In the genomic region with DNA sequence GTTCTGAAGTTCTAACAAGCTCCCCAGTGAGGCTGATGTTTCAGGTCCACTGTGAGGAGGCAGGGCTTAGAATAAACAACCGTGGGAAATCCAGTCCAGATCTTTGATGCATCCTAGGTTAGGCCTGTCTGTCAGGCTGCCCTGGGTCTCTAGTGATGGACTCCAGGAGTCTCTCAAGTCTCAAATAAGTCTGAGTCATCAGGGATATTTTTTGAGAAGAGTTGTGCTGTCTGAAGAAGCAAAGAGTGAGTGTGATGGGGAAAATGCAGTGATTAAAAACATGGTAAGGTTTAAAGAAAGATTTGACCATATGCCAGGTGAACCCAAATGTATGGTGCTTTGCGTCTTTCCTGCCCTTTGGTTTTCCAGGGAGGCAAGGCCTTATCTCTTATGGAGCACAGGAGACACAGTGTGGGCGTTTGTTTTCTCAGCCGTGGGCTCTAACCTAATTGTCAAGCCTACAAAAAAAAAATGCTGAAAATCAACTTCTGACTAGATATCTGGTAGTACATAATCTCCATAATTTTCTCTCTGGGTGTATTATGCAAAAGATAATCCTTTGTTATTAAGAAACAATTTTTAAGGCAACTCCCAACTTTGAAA, we compare ENCODE assay signal across 14 cellular contexts.
DNase-seq lines count a peak whose midpoint lies in the region; ATAC-seq and TF ChIP-seq lines count a peak whose summit lies in the region.
"Had no signal": no experiment of that assay in that cellular context is flagged by ENCODE, and none has a peak within 500 bp of the region (broad histone marks: within the 10 kb centered on the region; RNA-seq: fewer than 3 reads in every experiment).

No MANE protein-coding gene starts in this region.

- no peaks in the 10 kb centered on the region for H3K27me3 Mint-ChIP-seq in CD4-positive, alpha-beta memory T cell
- no peaks in the 10 kb centered on the region for H3K27me3 Mint-ChIP-seq in naive thymus-derived CD4-positive, alpha-beta T cell
- H3K27me3 Mint-ChIP-seq: B cell had no signal

- DNase-seq in CD4-positive, alpha-beta memory T cell, result no peak
- DNase-seq in RKO (ENCODE audit: low spot score), result peak; percentile 8
- DNase-seq in epithelial cell of proximal tubule (ENCODE audit: low read depth), result no peak
- no peak for DNase-seq in naive thymus-derived CD4-positive, alpha-beta T cell
- no peak for DNase-seq in COLO668 (lab: John Stamatoyannopoulos, UW; ENCODE audit: unreplicated experiment)
- DNase-seq in NCI-H524 (lab: John Stamatoyannopoulos, UW), result no peak
- DNase-seq in H7, result no peak
- DNase-seq: NCI-H1436 treated with DMSO at 0.1 percent for 48 hours, NCI-H526, RPMI8226, T-helper 9 cell had no signal

- intact Hi-C loops in CD4-positive, alpha-beta memory T cell (cut with micrococcal nuclease), result no loop called here
- intact Hi-C loops in naive thymus-derived CD4-positive, alpha-beta T cell (cut with micrococcal nuclease), result loop anchor here in 1 of 2 donors (5.0 kb wide), 1 partner anchor 796 kb away; the partner anchor contains the start of gene TLR6

- POLR2A ChIA-PET in CD4-positive, alpha-beta memory T cell (lab: Charles Lee; ENCODE audit: partially characterized antibody), result interaction anchor here (0.6 kb wide), 1 partner anchor 13 kb away, joined by 3 read pairs; no protein-coding TSS in a partner anchor
- POLR2A ChIA-PET in naive thymus-derived CD4-positive, alpha-beta T cell (lab: Charles Lee), result no interaction called here

- H3K36me3 Mint-ChIP-seq in CD4-positive, alpha-beta memory T cell, result peaks cover 25 to 41% of the 10 kb centered on the region in 2 donors
- H3K36me3 Mint-ChIP-seq in naive thymus-derived CD4-positive, alpha-beta T cell, result peaks cover 4 to 35% (median 11%) of the 10 kb centered on the region in 5 donors
- H3K36me3 Mint-ChIP-seq: activated naive CD4-positive, alpha-beta T cell treated with anti-CD3 and anti-CD28 coated beads, Interleukin-2, amount 50 U/mL, for 72 hours had no signal

- H3K4me3 ChIP-seq in CD4-positive, alpha-beta memory T cell (ENCODE audit: low read length in 2 of 2), result no peak overlapping the region
- H3K4me3 ChIP-seq in epithelial cell of proximal tubule (ENCODE audit: low read depth, low read length) (no peak overlapping the region), H7 (ENCODE audit: insufficient read depth, low read depth, low read length) (no peak overlapping the region)
- H3K4me3 ChIP-seq in naive thymus-derived CD4-positive, alpha-beta T cell (ENCODE audit: low read length), result no peak overlapping the region

- H3K27ac ChIP-seq in CD4-positive, alpha-beta memory T cell (ENCODE audit: low read depth, low read length), result no peak overlapping the region
- H3K27ac ChIP-seq in naive thymus-derived CD4-positive, alpha-beta T cell (ENCODE audit: low read depth, low read length), result no peak overlapping the region

- peak overlapping the region in 2 of 8 donors; percentile 4 to 25 for H3K4me3 Mint-ChIP-seq in CD4-positive, alpha-beta memory T cell
- peak overlapping the region in 2 of 10 donors; percentile 6 to 51 for H3K4me3 Mint-ChIP-seq in naive thymus-derived CD4-positive, alpha-beta T cell
- H3K4me3 Mint-ChIP-seq: B cell had no signal

- TF ChIP-seq CTCF in epithelial cell of proximal tubule (conservative IDR thresholded peaks at IDR 0.05; ENCODE audit: low read depth, low read length), result peak; percentile 2

- H3K27ac Mint-ChIP-seq in CD4-positive, alpha-beta memory T cell, result peak overlapping the region in 4 of 7 donors; percentile 19 to 52 (median 36)
- peak overlapping the region in 6 of 9 donors; percentile 45 to 74 (median 51) for H3K27ac Mint-ChIP-seq in naive thymus-derived CD4-positive, alpha-beta T cell

- no peaks in the 10 kb centered on the region for H3K27me3 ChIP-seq in CD4-positive, alpha-beta memory T cell (ENCODE audit: insufficient read depth, low read length)
- no peaks in the 10 kb centered on the region for H3K27me3 ChIP-seq in naive thymus-derived CD4-positive, alpha-beta T cell (ENCODE audit: control insufficient read depth in 2 of 2, insufficient read depth in 2 of 2, low read length in 2 of 2)
- H3K27me3 ChIP-seq in H7 (ENCODE audit: control insufficient read depth, insufficient read depth, low read length), result no peaks in the 10 kb centered on the region

- no peaks in the 10 kb centered on the region for H3K36me3 ChIP-seq in CD4-positive, alpha-beta memory T cell (ENCODE audit: insufficient read depth, low read length)
- H3K36me3 ChIP-seq in naive thymus-derived CD4-positive, alpha-beta T cell (ENCODE audit: control insufficient read depth in 2 of 3, insufficient read depth in 3 of 3, low read length in 3 of 3), result peaks cover 0 to 23% (median 0%) of the 10 kb centered on the region in 3 experiments
- peaks cover 2% of the 10 kb centered on the region; the same call in 1 of the 2 replicates for H3K36me3 ChIP-seq in H7 (replicated peaks; ENCODE audit: control insufficient read depth, insufficient read depth, low read length)

- H3K9me3 ChIP-seq in CD4-positive, alpha-beta memory T cell (ENCODE audit: control insufficient read depth in 1 of 2, low read length in 2 of 2), result no peaks in the 10 kb centered on the region
- H3K9me3 ChIP-seq in naive thymus-derived CD4-positive, alpha-beta T cell (ENCODE audit: control insufficient read depth in 2 of 3, low read length in 3 of 3), result no peaks in the 10 kb centered on the region

- CTCF ChIA-PET in CD4-positive, alpha-beta memory T cell (lab: Charles Lee; ENCODE audit: partially characterized antibody), result interaction anchor here (0.7 to 8.9 kb wide), 7 partner anchors 9 to 721 kb away, joined by 3 to 114 read pairs (median 10); partner anchors contain the start of gene TLR10
- CTCF ChIA-PET in naive thymus-derived CD4-positive, alpha-beta T cell (lab: Charles Lee), result interaction anchor here (0.6 to 3.6 kb wide), 6 partner anchors 13 to 744 kb away, joined by 3 to 19 read pairs (median 3); partner anchors contain the start of genes TLR1 and TLR10

- no peak for ATAC-seq in naive thymus-derived CD4-positive, alpha-beta T cell
- no peak for ATAC-seq in HG03432 (IDR thresholded peaks at IDR 0.05; ENCODE audit: unreplicated experiment)
- ATAC-seq: activated naive CD4-positive, alpha-beta T cell treated with anti-CD3 and anti-CD28 coated beads, Interleukin-2, amount 50 U/mL, for 72 hours had no signal

- peaks cover 4% of the 10 kb centered on the region for H3K4me1 ChIP-seq in CD4-positive, alpha-beta memory T cell (ENCODE audit: insufficient read depth, low read length)
- no peaks in the 10 kb centered on the region for H3K4me1 ChIP-seq in naive thymus-derived CD4-positive, alpha-beta T cell (ENCODE audit: control insufficient read depth in 2 of 2, insufficient read depth in 2 of 2, low read length in 2 of 2)

- H3K9me3 Mint-ChIP-seq in CD4-positive, alpha-beta memory T cell, result no peaks in the 10 kb centered on the region
- no peaks in the 10 kb centered on the region for H3K9me3 Mint-ChIP-seq in naive thymus-derived CD4-positive, alpha-beta T cell
- H3K9me3 Mint-ChIP-seq: activated naive CD4-positive, alpha-beta T cell treated with anti-CD3 and anti-CD28 coated beads, Interleukin-2, amount 50 U/mL, for 72 hours had no signal

- H3K4me1 Mint-ChIP-seq in CD4-positive, alpha-beta memory T cell, result peaks cover 7 to 16% (median 8%) of the 10 kb centered on the region in 4 donors
- H3K4me1 Mint-ChIP-seq in naive thymus-derived CD4-positive, alpha-beta T cell, result peaks cover 1 to 20% (median 10%) of the 10 kb centered on the region in 7 donors
